ENCODE assay signal across 19 cellular contexts in genomic region chr19:9808855-9809646, GRCh38. TPM values are rescaled to one million over a fixed set of nuclear protein-coding genes. Genes with fewer than 3 reads are reported as not detected.
DNase-seq lines count a peak whose midpoint lies in the region; ATAC-seq and TF ChIP-seq lines count a peak whose summit lies in the region.
"Had no signal": no experiment of that assay in that cellular context is flagged by ENCODE, and none has a peak within 500 bp of the region (broad histone marks: within the 10 kb centered on the region; RNA-seq: fewer than 3 reads in every experiment).

No MANE protein-coding gene starts in this region.

- no peaks in the 10 kb centered on the region for H3K27me3 ChIP-seq in CD8-positive, alpha-beta T cell (ENCODE audit: insufficient read depth, low read length)
- H3K27me3 ChIP-seq: colonic mucosa, foreskin keratinocyte, neutrophil had no signal

- peak overlapping the region; percentile 23 for H3K4me3 Mint-ChIP-seq in CD8-positive, alpha-beta T cell
- no peak overlapping the region for H3K4me3 Mint-ChIP-seq in activated CD8-positive, alpha-beta T cell treated with anti-CD3 and anti-CD28 coated beads for 36 hours
- H3K4me3 Mint-ChIP-seq in chondrocyte (ENCODE audit: unreplicated experiment), result no peak overlapping the region
- H3K4me3 Mint-ChIP-seq: activated B cell treated with CpG ODN at 0.5 μM for 24 hours; stimulated activated naive B cell treated with anti-CD40 and anti-IgM and Interleukin-4, amounts not matched to agents 10 μg/mL and 1 μg/mL and 100 μg/mL, for 72 hours had no signal

- peaks cover 27% of the 10 kb centered on the region for H3K36me3 Mint-ChIP-seq in CD8-positive, alpha-beta T cell
- peaks cover 29% of the 10 kb centered on the region for H3K36me3 Mint-ChIP-seq in activated CD8-positive, alpha-beta T cell treated with anti-CD3 and anti-CD28 coated beads for 36 hours (ENCODE audit: low read depth)
- H3K36me3 Mint-ChIP-seq in chondrocyte (ENCODE audit: low read depth), result peaks cover 21% of the 10 kb centered on the region

- H3K27ac ChIP-seq in CD8-positive, alpha-beta T cell (ENCODE audit: low read depth, low read length), result peak overlapping the region; percentile 34
- H3K27ac ChIP-seq: A549, C4-2B, colonic mucosa, foreskin keratinocyte, neutrophil had no signal

- H3K27me3 Mint-ChIP-seq in CD8-positive, alpha-beta T cell (ENCODE audit: low read depth), result no peaks in the 10 kb centered on the region
- no peaks in the 10 kb centered on the region for H3K27me3 Mint-ChIP-seq in activated CD8-positive, alpha-beta T cell treated with anti-CD3 and anti-CD28 coated beads for 36 hours
- H3K27me3 Mint-ChIP-seq in chondrocyte (ENCODE audit: low read depth), result no peaks in the 10 kb centered on the region
- H3K27me3 Mint-ChIP-seq: activated B cell treated with CpG ODN at 0.5 μM for 24 hours; stimulated activated naive B cell treated with anti-CD40 and anti-IgM and Interleukin-4, amounts not matched to agents 10 μg/mL and 1 μg/mL and 100 μg/mL, for 72 hours had no signal

- H3K9me3 ChIP-seq in CD8-positive, alpha-beta T cell (ENCODE audit: low read length), result no peaks in the 10 kb centered on the region
- H3K9me3 ChIP-seq: A549, colonic mucosa, neutrophil had no signal

- POLR2A ChIA-PET in CD8-positive, alpha-beta T cell (lab: Charles Lee), result interaction anchor here (0.6 to 1.9 kb wide), 4 partner anchors 11 to 202 kb away, joined by 3 to 4 read pairs (median 4); partner anchors contain the start of gene UBL5
- POLR2A ChIA-PET in activated CD8-positive, alpha-beta T cell treated with anti-CD3 and anti-CD28 coated beads for 36 hours (lab: Charles Lee), result interaction anchor here (1.4 kb wide), 1 partner anchor 9 kb away, joined by 5 read pairs; no protein-coding TSS in a partner anchor

- DNase-seq in activated CD4-positive, CD25-positive, alpha-beta regulatory T cell (lab: John Stamatoyannopoulos, UW), result no peak
- DNase-seq in CD8-positive, alpha-beta T cell, result peak in 4 of 7 experiments; percentile 34 to 71 (median 54)
- DNase-seq in activated CD8-positive, alpha-beta T cell treated with anti-CD3 and anti-CD28 coated beads for 36 hours, result peak; percentile 24
- no peak for DNase-seq in chondrocyte (ENCODE audit: low spot score)
- no peak for DNase-seq in HUDEP-2 (lab: John Stamatoyannopoulos, UW; ENCODE audit: unreplicated experiment in 76 of 76)
- DNase-seq: activated B cell treated with CpG ODN at 0.5 μM for 24 hours; colonic mucosa; foreskin keratinocyte; H7; KG1; kidney glomerular epithelial cell; NCI-H226; stimulated activated naive B cell treated with anti-CD40 and anti-IgM and Interleukin-4, amounts not matched to agents 10 μg/mL and 1 μg/mL and 100 μg/mL, for 72 hours had no signal

- H3K4me3 ChIP-seq in CD8-positive, alpha-beta T cell (ENCODE audit: low read depth, low read length), result no peak overlapping the region
- H3K4me3 ChIP-seq: A549, colonic mucosa had no signal

- peaks cover 12% of the 10 kb centered on the region for H3K36me3 ChIP-seq in CD8-positive, alpha-beta T cell (ENCODE audit: insufficient read depth, low read length)

- TF ChIP-seq CTCF in CD8-positive, alpha-beta T cell (IDR thresholded peaks at IDR 0.05), result no peak
- TF ChIP-seq CTCF in activated CD8-positive, alpha-beta T cell treated with anti-CD3 and anti-CD28 coated beads for 36 hours (IDR thresholded peaks at IDR 0.05), result no peak
- TF ChIP-seq CTCF in chondrocyte (IDR thresholded peaks at IDR 0.05), result no peak

- peaks cover 54% of the 10 kb centered on the region for H3K4me1 ChIP-seq in CD8-positive, alpha-beta T cell (ENCODE audit: insufficient read depth, low read length)
- H3K4me1 ChIP-seq: A549, colonic mucosa, foreskin keratinocyte had no signal

- ATAC-seq in activated CD4-positive, CD25-positive, alpha-beta regulatory T cell treated with anti-CD3 and anti-CD28 coated beads, Interleukin-2, amount 50 U/mL, for 24 hours, result peak; percentile 24 to 32
- peak; percentile 86 for ATAC-seq in CD8-positive, alpha-beta T cell
- peak; percentile 56 for ATAC-seq in activated CD8-positive, alpha-beta T cell treated with anti-CD3 and anti-CD28 coated beads for 36 hours
- ATAC-seq in GM21381 (IDR thresholded peaks at IDR 0.05; ENCODE audit: unreplicated experiment), result no peak
- no peak for ATAC-seq in HG02759 (IDR thresholded peaks at IDR 0.05; ENCODE audit: unreplicated experiment)
- ATAC-seq: A549; foreskin keratinocyte; stimulated activated naive B cell treated with anti-CD40 and anti-IgM and Interleukin-4, amounts not matched to agents 10 μg/mL and 1 μg/mL and 100 μg/mL, for 72 hours had no signal

- H3K27ac Mint-ChIP-seq in CD8-positive, alpha-beta T cell, result peak overlapping the region; percentile 70
- peak overlapping the region; percentile 84 for H3K27ac Mint-ChIP-seq in activated CD8-positive, alpha-beta T cell treated with anti-CD3 and anti-CD28 coated beads for 36 hours
- H3K27ac Mint-ChIP-seq in chondrocyte (ENCODE audit: unreplicated experiment), result peak overlapping the region; percentile 41
- H3K27ac Mint-ChIP-seq: activated B cell treated with CpG ODN at 0.5 μM for 24 hours had no signal

- peaks cover 47% of the 10 kb centered on the region for H3K4me1 Mint-ChIP-seq in CD8-positive, alpha-beta T cell (ENCODE audit: low read depth)
- peaks cover 22% of the 10 kb centered on the region for H3K4me1 Mint-ChIP-seq in activated CD8-positive, alpha-beta T cell treated with anti-CD3 and anti-CD28 coated beads for 36 hours (ENCODE audit: low read depth)
- H3K4me1 Mint-ChIP-seq in chondrocyte (ENCODE audit: low read depth), result peaks cover 2% of the 10 kb centered on the region
- H3K4me1 Mint-ChIP-seq: activated B cell treated with CpG ODN at 0.5 μM for 24 hours had no signal

- intact Hi-C loops in CD8-positive, alpha-beta T cell (cut with DNase I, micrococcal nuclease), result no loop called here
- intact Hi-C loops in activated CD8-positive, alpha-beta T cell treated with anti-CD3 and anti-CD28 coated beads for 36 hours (cut with micrococcal nuclease), result no loop called here

- CTCF ChIA-PET in CD8-positive, alpha-beta T cell (lab: Charles Lee), result interaction anchor here (0.8 to 1.0 kb wide), 2 partner anchors 21 to 183 kb away, joined by 3 read pairs; no protein-coding TSS in a partner anchor
- CTCF ChIA-PET in activated CD8-positive, alpha-beta T cell treated with anti-CD3 and anti-CD28 coated beads for 36 hours (lab: Charles Lee), result interaction anchor here (1.2 kb wide), 1 partner anchor 10 kb away, joined by 3 read pairs; no protein-coding TSS in a partner anchor

- no peaks in the 10 kb centered on the region for H3K9me3 Mint-ChIP-seq in CD8-positive, alpha-beta T cell
- no peaks in the 10 kb centered on the region for H3K9me3 Mint-ChIP-seq in activated CD8-positive, alpha-beta T cell treated with anti-CD3 and anti-CD28 coated beads for 36 hours
- no peaks in the 10 kb centered on the region for H3K9me3 Mint-ChIP-seq in chondrocyte (ENCODE audit: low read depth)
- H3K9me3 Mint-ChIP-seq: activated B cell treated with CpG ODN at 0.5 μM for 24 hours; stimulated activated naive B cell treated with anti-CD40 and anti-IgM and Interleukin-4, amounts not matched to agents 10 μg/mL and 1 μg/mL and 100 μg/mL, for 72 hours had no signal

RNA-seq across cellular contexts. Expression of gene FBXL12, which starts 9.8 kb away (rescaled TPM):
- total RNA-seq in CD8-positive, alpha-beta T cell, result 10 to 100 TPM; 38.9 to 41.3 TPM
- total RNA-seq in activated CD8-positive, alpha-beta T cell treated with anti-CD3 and anti-CD28 coated beads for 36 hours, result 10 to 100 TPM; 24.2 to 26.7 TPM
- 24.2 to 27.8 TPM (median 26.7 TPM) in 3 replicates for total RNA-seq in chondrocyte

RNA-seq across cellular contexts. Expression of gene UBL5, which starts 18.7 kb away (rescaled TPM):
- total RNA-seq in CD8-positive, alpha-beta T cell, result 100 to 1,000 TPM; 161 to 173 TPM
- total RNA-seq in activated CD8-positive, alpha-beta T cell treated with anti-CD3 and anti-CD28 coated beads for 36 hours, result 100 to 1,000 TPM; 313 to 321 TPM
- 265 to 294 TPM (median 265 TPM) in 3 replicates for total RNA-seq in chondrocyte

RNA-seq across cellular contexts. Expression of gene PIN1, which starts 26.1 kb away (rescaled TPM):
- total RNA-seq in CD8-positive, alpha-beta T cell, result 10 to 100 TPM; 42.4 to 42.7 TPM
- total RNA-seq in activated CD8-positive, alpha-beta T cell treated with anti-CD3 and anti-CD28 coated beads for 36 hours, result 10 to 100 TPM; 79.9 to 81.4 TPM
- total RNA-seq in chondrocyte, result 64.5 to 78.4 TPM (median 65.5 TPM) in 3 replicates

RNA-seq across cellular contexts. Expression of gene ZNF846, which starts 40.5 kb away (rescaled TPM):
- 1 to 10 TPM; 6.4 to 8.2 TPM for total RNA-seq in CD8-positive, alpha-beta T cell
- total RNA-seq in activated CD8-positive, alpha-beta T cell treated with anti-CD3 and anti-CD28 coated beads for 36 hours, result 1 to 10 TPM; 5.1 to 6.1 TPM
- total RNA-seq in chondrocyte, result 18.8 to 20.3 TPM (median 19.4 TPM) in 3 replicates

Comparison
In these comparisons a context has a peak if more than half of its experiments do, and no peak if none do; other contexts are left out.
1. ATAC-seq: peak in activated CD4-positive, CD25-positive, alpha-beta regulatory T cell treated with anti-CD3 and anti-CD28 coated beads, Interleukin-2, amount 50 U/mL, for 24 hours (2 of 2), CD8-positive, alpha-beta T cell (single experiment) and activated CD8-positive, alpha-beta T cell treated with anti-CD3 and anti-CD28 coated beads for 36 hours (single experiment); none in GM21381 (single experiment) and HG02759 (single experiment).
2. DNase-seq: peak in CD8-positive, alpha-beta T cell (4 of 7) and activated CD8-positive, alpha-beta T cell treated with anti-CD3 and anti-CD28 coated beads for 36 hours (single experiment); none in activated CD4-positive, CD25-positive, alpha-beta regulatory T cell (0 of 4), chondrocyte (single experiment) and HUDEP-2 (0 of 76).
3. Peak in every context shown above with its lines, with median percentiles within 50 percentile points of each other: H3K27ac Mint-ChIP-seq.